Comparison of ENCODE assay signal across 1 cellular context in the genomic region with DNA sequence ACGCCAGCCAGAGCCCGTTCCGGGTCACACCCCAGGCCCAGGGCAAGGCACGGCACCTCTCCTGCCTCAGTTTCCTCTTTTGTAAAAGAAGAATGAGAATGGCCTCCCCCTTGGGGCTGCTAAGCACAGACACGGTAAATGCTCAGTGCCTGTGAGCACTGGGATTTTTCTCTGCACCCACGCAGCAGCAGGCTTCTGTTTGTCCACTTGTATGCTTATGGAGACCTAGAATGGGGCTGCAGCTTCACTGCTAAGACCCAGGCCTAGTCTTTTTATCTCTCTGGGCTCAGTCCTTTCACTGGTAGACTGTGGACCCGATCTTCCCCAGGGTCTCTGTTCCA.
TF ChIP-seq lines count a peak whose summit lies in the region.

No MANE protein-coding gene starts in this region.

TF ChIP-seq in K562, 482 proteins besides CTCF, POLR2A, EP300 and RAD21 (continued from another document):
- TF ChIP-seq ZNF263 (CRISPR knock-in tag; IDR thresholded peaks at IDR 0.05; ENCODE audit: borderline replicate concordance) (0 out of 2 replicates have a peak, but pooled peaks have one; percentile 5), FOSL1 (tag; conservative IDR thresholded peaks at IDR 0.05) (peak; percentile 16; the same call in 1 of the 2 replicates), NONO (IDR thresholded peaks at IDR 0.05; ENCODE audit: low read depth in 2 of 2, low read length in 1 of 2) (no peak), BMI1 (IDR thresholded peaks at IDR 0.05; ENCODE audit: low read length) (no peak)
- TF ChIP-seq, protein P1, sequence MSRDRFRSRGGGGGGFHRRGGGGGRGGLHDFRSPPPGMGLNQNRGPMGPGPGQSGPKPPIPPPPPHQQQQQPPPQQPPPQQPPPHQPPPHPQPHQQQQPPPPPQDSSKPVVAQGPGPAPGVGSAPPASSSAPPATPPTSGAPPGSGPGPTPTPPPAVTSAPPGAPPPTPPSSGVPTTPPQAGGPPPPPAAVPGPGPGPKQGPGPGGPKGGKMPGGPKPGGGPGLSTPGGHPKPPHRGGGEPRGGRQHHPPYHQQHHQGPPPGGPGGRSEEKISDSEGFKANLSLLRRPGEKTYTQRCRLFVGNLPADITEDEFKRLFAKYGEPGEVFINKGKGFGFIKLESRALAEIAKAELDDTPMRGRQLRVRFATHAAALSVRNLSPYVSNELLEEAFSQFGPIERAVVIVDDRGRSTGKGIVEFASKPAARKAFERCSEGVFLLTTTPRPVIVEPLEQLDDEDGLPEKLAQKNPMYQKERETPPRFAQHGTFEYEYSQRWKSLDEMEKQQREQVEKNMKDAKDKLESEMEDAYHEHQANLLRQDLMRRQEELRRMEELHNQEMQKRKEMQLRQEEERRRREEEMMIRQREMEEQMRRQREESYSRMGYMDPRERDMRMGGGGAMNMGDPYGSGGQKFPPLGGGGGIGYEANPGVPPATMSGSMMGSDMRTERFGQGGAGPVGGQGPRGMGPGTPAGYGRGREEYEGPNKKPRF (IDR thresholded peaks at IDR 0.05; ENCODE audit: low read depth, low read length) = no peak
